In the genomic region with DNA sequence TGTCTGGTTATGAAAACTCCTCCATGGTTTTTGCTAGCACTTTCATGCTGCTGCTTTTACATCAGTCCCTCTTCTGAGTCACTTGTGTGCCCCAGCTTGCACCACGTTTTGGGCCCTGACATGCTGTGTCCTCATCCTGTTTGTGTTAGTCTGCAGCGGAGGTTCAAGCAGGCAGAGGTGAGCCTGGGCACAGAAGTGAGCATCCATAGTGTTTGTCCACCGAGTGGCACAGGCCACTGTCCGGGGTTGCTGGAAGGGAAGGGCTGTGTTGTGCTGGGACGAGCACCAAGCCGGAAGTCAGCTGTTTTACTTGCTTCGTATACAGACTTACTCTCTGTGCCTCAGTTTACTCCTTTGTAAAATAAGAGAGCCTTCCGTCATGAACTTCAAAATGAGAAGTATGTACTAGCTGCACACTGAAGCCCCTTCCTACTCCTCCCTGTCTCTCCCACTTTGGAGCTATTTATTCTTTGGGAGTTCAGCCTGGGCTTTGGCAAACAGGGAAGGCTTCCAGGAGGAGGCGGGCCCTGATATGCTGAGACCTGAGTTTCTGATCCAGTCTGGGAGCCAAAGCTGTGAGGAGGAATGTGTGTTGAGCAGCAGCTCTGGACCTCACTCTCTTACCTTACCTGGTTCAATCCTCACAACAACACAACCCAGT, we compare ENCODE assay signal across 1 cellular context.
A peak's percentile ranks its signal among the peaks of the same experiment; 100 is the strongest.
TF ChIP-seq lines count a peak whose summit lies in the region.

No MANE protein-coding gene starts in this region.

TF ChIP-seq in K562, 482 proteins besides CTCF, POLR2A, EP300 and RAD21 (continued from another document and continues in another):
- TF ChIP-seq, protein P1, sequence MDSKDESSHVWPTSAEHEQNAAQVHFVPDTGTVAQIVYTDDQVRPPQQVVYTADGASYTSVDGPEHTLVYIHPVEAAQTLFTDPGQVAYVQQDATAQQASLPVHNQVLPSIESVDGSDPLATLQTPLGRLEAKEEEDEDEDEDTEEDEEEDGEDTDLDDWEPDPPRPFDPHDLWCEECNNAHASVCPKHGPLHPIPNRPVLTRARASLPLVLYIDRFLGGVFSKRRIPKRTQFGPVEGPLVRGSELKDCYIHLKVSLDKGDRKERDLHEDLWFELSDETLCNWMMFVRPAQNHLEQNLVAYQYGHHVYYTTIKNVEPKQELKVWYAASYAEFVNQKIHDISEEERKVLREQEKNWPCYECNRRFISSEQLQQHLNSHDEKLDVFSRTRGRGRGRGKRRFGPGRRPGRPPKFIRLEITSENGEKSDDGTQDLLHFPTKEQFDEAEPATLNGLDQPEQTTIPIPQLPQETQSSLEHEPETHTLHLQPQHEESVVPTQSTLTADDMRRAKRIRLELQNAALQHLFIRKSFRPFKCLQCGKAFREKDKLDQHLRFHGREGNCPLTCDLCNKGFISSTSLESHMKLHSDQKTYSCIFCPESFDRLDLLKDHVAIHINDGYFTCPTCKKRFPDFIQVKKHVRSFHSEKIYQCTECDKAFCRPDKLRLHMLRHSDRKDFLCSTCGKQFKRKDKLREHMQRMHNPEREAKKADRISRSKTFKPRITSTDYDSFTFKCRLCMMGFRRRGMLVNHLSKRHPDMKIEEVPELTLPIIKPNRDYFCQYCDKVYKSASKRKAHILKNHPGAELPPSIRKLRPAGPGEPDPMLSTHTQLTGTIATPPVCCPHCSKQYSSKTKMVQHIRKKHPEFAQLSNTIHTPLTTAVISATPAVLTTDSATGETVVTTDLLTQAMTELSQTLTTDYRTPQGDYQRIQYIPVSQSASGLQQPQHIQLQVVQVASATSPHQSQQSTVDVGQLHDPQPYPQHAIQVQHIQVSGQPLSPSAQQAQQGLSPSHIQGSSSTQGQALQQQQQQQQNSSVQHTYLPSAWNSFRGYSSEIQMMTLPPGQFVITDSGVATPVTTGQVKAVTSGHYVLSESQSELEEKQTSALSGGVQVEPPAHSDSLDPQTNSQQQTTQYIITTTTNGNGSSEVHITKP (IDR thresholded peaks at IDR 0.05; ENCODE audit: partially characterized antibody), result no peak
- TF ChIP-seq ZNF785 (CRISPR knock-in tag; IDR thresholded peaks at IDR 0.05), result no peak
- no peak for TF ChIP-seq ZZZ3 (IDR thresholded peaks at IDR 0.05)
- no peak for TF ChIP-seq ZEB2 (IDR thresholded peaks at IDR 0.05)
- TF ChIP-seq E2F3 (CRISPR knock-in tag; IDR thresholded peaks at IDR 0.05), result peak; percentile 57; the same call in 1 of the 2 replicates
- no peak for TF ChIP-seq KLF16 (IDR thresholded peaks at IDR 0.05)
- TF ChIP-seq RBM25 (IDR thresholded peaks at IDR 0.05; ENCODE audit: low read depth, low read length, severe bottlenecking), result peak; percentile 95
- TF ChIP-seq IFI16 (CRISPR knock-in tag; IDR thresholded peaks at IDR 0.05), result peak; percentile 69; the same call in 1 of the 2 replicates
- no peak for TF ChIP-seq NFATC3 (IDR thresholded peaks at IDR 0.05)
- TF ChIP-seq HNRNPLL (IDR thresholded peaks at IDR 0.05; ENCODE audit: low read depth, low read length, poor library complexity, severe bottlenecking), result no peak
- TF ChIP-seq, protein P2, sequence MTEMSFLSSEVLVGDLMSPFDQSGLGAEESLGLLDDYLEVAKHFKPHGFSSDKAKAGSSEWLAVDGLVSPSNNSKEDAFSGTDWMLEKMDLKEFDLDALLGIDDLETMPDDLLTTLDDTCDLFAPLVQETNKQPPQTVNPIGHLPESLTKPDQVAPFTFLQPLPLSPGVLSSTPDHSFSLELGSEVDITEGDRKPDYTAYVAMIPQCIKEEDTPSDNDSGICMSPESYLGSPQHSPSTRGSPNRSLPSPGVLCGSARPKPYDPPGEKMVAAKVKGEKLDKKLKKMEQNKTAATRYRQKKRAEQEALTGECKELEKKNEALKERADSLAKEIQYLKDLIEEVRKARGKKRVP (CRISPR knock-in tag; IDR thresholded peaks at IDR 0.05), result peak; percentile 73
- TF ChIP-seq ZNF384 (IDR thresholded peaks at IDR 0.05; ENCODE audit: low read depth, low read length), result no peak
- TF ChIP-seq ZNF347 (CRISPR knock-in tag; IDR thresholded peaks at IDR 0.05; ENCODE audit: low read depth), result 0 out of 2 replicates have a peak, but pooled peaks have one; percentile 43
- 0 out of 2 replicates have a peak, but pooled peaks have one; percentile 35 for TF ChIP-seq KAT7 (CRISPR knock-in tag; IDR thresholded peaks at IDR 0.05; ENCODE audit: borderline replicate concordance)
- TF ChIP-seq SIN3B (IDR thresholded peaks at IDR 0.05; ENCODE audit: low read depth), result no peak
- no peak for TF ChIP-seq ZNF24 (IDR thresholded peaks at IDR 0.05)
- TF ChIP-seq ZNF644 (tag; IDR thresholded peaks at IDR 0.05; ENCODE audit: low read depth), result no peak
- TF ChIP-seq ATF7 (IDR thresholded peaks at IDR 0.05), result no peak
- TF ChIP-seq TCFL5 (CRISPR knock-in tag; conservative IDR thresholded peaks at IDR 0.05), result peak; percentile 67
- TF ChIP-seq ZNF436 (CRISPR knock-in tag; IDR thresholded peaks at IDR 0.05), result peak; percentile 95
- TF ChIP-seq, protein P3, sequence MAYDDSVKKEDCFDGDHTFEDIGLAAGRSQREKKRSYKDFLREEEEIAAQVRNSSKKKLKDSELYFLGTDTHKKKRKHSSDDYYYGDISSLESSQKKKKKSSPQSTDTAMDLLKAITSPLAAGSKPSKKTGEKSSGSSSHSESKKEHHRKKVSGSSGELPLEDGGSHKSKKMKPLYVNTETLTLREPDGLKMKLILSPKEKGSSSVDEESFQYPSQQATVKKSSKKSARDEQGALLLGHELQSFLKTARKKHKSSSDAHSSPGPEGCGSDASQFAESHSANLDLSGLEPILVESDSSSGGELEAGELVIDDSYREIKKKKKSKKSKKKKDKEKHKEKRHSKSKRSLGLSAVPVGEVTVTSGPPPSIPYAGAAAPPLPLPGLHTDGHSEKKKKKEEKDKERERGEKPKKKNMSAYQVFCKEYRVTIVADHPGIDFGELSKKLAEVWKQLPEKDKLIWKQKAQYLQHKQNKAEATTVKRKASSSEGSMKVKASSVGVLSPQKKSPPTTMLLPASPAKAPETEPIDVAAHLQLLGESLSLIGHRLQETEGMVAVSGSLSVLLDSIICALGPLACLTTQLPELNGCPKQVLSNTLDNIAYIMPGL (CRISPR knock-in tag; IDR thresholded peaks at IDR 0.05), result no peak
- peak; percentile 75; the same call in 1 of the 2 replicates for TF ChIP-seq ZNF57 (CRISPR knock-in tag; IDR thresholded peaks at IDR 0.05)
- TF ChIP-seq CREB1 (IDR thresholded peaks at IDR 0.05), result no peak
- TF ChIP-seq CREB1 (CRISPR knock-in tag; IDR thresholded peaks at IDR 0.05), result no peak
- TF ChIP-seq HDAC3 (IDR thresholded peaks at IDR 0.05; ENCODE audit: borderline replicate concordance, partially characterized antibody), result no peak
- no peak for TF ChIP-seq PTBP1 (IDR thresholded peaks at IDR 0.05; ENCODE audit: low read depth, low read length)
- peak; percentile 83 for TF ChIP-seq DMBX1 (CRISPR knock-in tag; IDR thresholded peaks at IDR 0.05; ENCODE audit: borderline replicate concordance)
- no peak for TF ChIP-seq ZNF184 (CRISPR knock-in tag; IDR thresholded peaks at IDR 0.05)
- no peak for TF ChIP-seq KDM5B (IDR thresholded peaks at IDR 0.05; ENCODE audit: insufficient replicate concordance, low read depth, low read length)
- TF ChIP-seq TAF15 (IDR thresholded peaks at IDR 0.05; ENCODE audit: low read depth, low read length), result no peak
- TF ChIP-seq, protein P4, sequence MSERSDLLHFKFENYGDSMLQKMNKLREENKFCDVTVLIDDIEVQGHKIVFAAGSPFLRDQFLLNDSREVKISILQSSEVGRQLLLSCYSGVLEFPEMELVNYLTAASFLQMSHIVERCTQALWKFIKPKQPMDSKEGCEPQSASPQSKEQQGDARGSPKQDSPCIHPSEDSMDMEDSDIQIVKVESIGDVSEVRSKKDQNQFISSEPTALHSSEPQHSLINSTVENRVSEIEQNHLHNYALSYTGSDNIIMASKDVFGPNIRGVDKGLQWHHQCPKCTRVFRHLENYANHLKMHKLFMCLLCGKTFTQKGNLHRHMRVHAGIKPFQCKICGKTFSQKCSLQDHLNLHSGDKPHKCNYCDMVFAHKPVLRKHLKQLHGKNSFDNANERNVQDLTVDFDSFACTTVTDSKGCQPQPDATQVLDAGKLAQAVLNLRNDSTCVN (CRISPR knock-in tag; IDR thresholded peaks at IDR 0.05), result no peak
- TF ChIP-seq SAFB2 (IDR thresholded peaks at IDR 0.05; ENCODE audit: borderline replicate concordance, low read depth, low read length, severe bottlenecking), result no peak
- TF ChIP-seq, protein P5, sequence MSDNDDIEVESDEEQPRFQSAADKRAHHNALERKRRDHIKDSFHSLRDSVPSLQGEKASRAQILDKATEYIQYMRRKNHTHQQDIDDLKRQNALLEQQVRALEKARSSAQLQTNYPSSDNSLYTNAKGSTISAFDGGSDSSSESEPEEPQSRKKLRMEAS (CRISPR knock-in tag; IDR thresholded peaks at IDR 0.05), result no peak
- TF ChIP-seq, protein P6, sequence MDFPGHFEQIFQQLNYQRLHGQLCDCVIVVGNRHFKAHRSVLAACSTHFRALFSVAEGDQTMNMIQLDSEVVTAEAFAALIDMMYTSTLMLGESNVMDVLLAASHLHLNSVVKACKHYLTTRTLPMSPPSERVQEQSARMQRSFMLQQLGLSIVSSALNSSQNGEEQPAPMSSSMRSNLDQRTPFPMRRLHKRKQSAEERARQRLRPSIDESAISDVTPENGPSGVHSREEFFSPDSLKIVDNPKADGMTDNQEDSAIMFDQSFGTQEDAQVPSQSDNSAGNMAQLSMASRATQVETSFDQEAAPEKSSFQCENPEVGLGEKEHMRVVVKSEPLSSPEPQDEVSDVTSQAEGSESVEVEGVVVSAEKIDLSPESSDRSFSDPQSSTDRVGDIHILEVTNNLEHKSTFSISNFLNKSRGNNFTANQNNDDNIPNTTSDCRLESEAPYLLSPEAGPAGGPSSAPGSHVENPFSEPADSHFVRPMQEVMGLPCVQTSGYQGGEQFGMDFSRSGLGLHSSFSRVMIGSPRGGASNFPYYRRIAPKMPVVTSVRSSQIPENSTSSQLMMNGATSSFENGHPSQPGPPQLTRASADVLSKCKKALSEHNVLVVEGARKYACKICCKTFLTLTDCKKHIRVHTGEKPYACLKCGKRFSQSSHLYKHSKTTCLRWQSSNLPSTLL (IDR thresholded peaks at IDR 0.05), result no peak
- peak; percentile 90; the same call in 1 of the 2 replicates for TF ChIP-seq ZNF165 (CRISPR knock-in tag; IDR thresholded peaks at IDR 0.05; ENCODE audit: borderline replicate concordance)
- TF ChIP-seq, protein P7, sequence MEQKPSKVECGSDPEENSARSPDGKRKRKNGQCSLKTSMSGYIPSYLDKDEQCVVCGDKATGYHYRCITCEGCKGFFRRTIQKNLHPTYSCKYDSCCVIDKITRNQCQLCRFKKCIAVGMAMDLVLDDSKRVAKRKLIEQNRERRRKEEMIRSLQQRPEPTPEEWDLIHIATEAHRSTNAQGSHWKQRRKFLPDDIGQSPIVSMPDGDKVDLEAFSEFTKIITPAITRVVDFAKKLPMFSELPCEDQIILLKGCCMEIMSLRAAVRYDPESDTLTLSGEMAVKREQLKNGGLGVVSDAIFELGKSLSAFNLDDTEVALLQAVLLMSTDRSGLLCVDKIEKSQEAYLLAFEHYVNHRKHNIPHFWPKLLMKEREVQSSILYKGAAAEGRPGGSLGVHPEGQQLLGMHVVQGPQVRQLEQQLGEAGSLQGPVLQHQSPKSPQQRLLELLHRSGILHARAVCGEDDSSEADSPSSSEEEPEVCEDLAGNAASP (IDR thresholded peaks at IDR 0.05), result no peak
- TF ChIP-seq ELF2 (CRISPR knock-in tag; IDR thresholded peaks at IDR 0.05), result 0 out of 2 replicates have a peak, but pooled peaks have one; percentile 18
- peak; percentile 13; the same call in 1 of the 2 replicates for TF ChIP-seq ZNF444 (CRISPR knock-in tag; IDR thresholded peaks at IDR 0.05)
- TF ChIP-seq, protein P8, sequence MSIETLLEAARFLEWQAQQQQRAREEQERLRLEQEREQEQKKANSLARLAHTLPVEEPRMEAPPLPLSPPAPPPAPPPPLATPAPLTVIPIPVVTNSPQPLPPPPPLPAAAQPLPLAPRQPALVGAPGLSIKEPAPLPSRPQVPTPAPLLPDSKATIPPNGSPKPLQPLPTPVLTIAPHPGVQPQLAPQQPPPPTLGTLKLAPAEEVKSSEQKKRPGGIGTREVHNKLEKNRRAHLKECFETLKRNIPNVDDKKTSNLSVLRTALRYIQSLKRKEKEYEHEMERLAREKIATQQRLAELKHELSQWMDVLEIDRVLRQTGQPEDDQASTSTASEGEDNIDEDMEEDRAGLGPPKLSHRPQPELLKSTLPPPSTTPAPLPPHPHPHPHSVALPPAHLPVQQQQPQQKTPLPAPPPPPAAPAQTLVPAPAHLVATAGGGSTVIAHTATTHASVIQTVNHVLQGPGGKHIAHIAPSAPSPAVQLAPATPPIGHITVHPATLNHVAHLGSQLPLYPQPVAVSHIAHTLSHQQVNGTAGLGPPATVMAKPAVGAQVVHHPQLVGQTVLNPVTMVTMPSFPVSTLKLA (conservative IDR thresholded peaks at IDR 0.05), result no peak
- TF ChIP-seq, protein P9, sequence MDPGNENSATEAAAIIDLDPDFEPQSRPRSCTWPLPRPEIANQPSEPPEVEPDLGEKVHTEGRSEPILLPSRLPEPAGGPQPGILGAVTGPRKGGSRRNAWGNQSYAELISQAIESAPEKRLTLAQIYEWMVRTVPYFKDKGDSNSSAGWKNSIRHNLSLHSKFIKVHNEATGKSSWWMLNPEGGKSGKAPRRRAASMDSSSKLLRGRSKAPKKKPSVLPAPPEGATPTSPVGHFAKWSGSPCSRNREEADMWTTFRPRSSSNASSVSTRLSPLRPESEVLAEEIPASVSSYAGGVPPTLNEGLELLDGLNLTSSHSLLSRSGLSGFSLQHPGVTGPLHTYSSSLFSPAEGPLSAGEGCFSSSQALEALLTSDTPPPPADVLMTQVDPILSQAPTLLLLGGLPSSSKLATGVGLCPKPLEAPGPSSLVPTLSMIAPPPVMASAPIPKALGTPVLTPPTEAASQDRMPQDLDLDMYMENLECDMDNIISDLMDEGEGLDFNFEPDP (CRISPR knock-in tag; IDR thresholded peaks at IDR 0.05), result 0 out of 2 replicates have a peak, but pooled peaks have one; percentile 51
- TF ChIP-seq NRF1 (conservative IDR thresholded peaks at IDR 0.05 in 1 of 2, IDR thresholded peaks at IDR 0.05 in 1 of 2), result no peak
- peak; percentile 88 for TF ChIP-seq ADNP (tag; IDR thresholded peaks at IDR 0.05)
- no peak for TF ChIP-seq TOE1 (IDR thresholded peaks at IDR 0.05; ENCODE audit: borderline replicate concordance)
- TF ChIP-seq TOE1 (CRISPR knock-in tag; IDR thresholded peaks at IDR 0.05; ENCODE audit: borderline replicate concordance, low read depth), result no peak
- TF ChIP-seq, protein P10, sequence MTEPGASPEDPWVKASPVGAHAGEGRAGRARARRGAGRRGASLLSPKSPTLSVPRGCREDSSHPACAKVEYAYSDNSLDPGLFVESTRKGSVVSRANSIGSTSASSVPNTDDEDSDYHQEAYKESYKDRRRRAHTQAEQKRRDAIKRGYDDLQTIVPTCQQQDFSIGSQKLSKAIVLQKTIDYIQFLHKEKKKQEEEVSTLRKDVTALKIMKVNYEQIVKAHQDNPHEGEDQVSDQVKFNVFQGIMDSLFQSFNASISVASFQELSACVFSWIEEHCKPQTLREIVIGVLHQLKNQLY (CRISPR knock-in tag; conservative IDR thresholded peaks at IDR 0.05), result no peak
- no peak for TF ChIP-seq MYC (IDR thresholded peaks at IDR 0.05; ENCODE audit: low read depth, low read length)
- peak; percentile 79; the same call in 1 of the 2 replicates for TF ChIP-seq MYC (CRISPR knock-in tag; IDR thresholded peaks at IDR 0.05; ENCODE audit: borderline replicate concordance, low read depth)
- no peak for TF ChIP-seq KDM4B (IDR thresholded peaks at IDR 0.05; ENCODE audit: borderline replicate concordance in 2 of 2, low read depth in 1 of 2)
- no peak for TF ChIP-seq ETV6 (IDR thresholded peaks at IDR 0.05; ENCODE audit: borderline replicate concordance in 1 of 2, low read depth in 2 of 2, low read length in 1 of 2)
- no peak for TF ChIP-seq ETV6 (CRISPR knock-in tag; IDR thresholded peaks at IDR 0.05; ENCODE audit: borderline replicate concordance)
- no peak for TF ChIP-seq SUPT5H (IDR thresholded peaks at IDR 0.05)
- no peak for TF ChIP-seq TBP (optimal IDR thresholded peaks at IDR 0.05; ENCODE audit: low read depth, low read length)
- TF ChIP-seq ETV1 (tag; conservative IDR thresholded peaks at IDR 0.05; ENCODE audit: low read depth), result no peak
- peak; percentile 90 for TF ChIP-seq BCOR (IDR thresholded peaks at IDR 0.05)
